9 cellular contexts compared by ENCODE assay signal in genomic region chr1:22907528-22907927, GRCh38.
"Had no signal": no experiment of that assay in that cellular context is flagged by ENCODE, and none has a peak within 500 bp of the region (broad histone marks: within the 10 kb centered on the region; RNA-seq: fewer than 3 reads in every experiment).

No MANE protein-coding gene starts in this region.

- H3K4me2 ChIP-seq: GM23338 had no signal

- FAIRE-seq: H1, H54, HTR-8/SVneo, K562 had no signal

- H3K4me3 ChIP-seq: GM23338, K562 had no signal

- DNase-seq: H9, HCEC 1CT, IMR-90, KG1 had no signal
